Comparison of ENCODE assay signal across 10 cellular contexts in genomic region chr15:35308802-35309201, GRCh38.
A peak's percentile ranks its signal among the peaks of the same experiment; 100 is the strongest.
DNase-seq lines count a peak whose midpoint lies in the region; ATAC-seq and TF ChIP-seq lines count a peak whose summit lies in the region.
"Had no signal": no experiment of that assay in that cellular context is flagged by ENCODE, and none has a peak within 500 bp of the region (broad histone marks: within the 10 kb centered on the region; RNA-seq: fewer than 3 reads in every experiment).

No MANE protein-coding gene starts in this region.

- no peaks in the 10 kb centered on the region for H3K36me3 ChIP-seq in mucosa of descending colon (ENCODE audit: low read depth)

- intact Hi-C loops in mucosa of descending colon (cut with DNase I, micrococcal nuclease): loop anchor here in 1 of 2 donors (10.0 kb wide), 1 partner anchor 76 kb away; no protein-coding TSS in a partner anchor

- DNase-seq in AG08395 (ENCODE audit: low spot score): peak; percentile 72
- DNase-seq in LNCaP clone FGC (ENCODE audit: low read depth): peak; percentile 100
- DNase-seq in epithelial cell of esophagus (ENCODE audit: low read depth): peak; percentile 28
- peak in 1 of 3 donors; percentile 51 for DNase-seq in mucosa of descending colon
- DNase-seq in NCI-H524 (lab: John Stamatoyannopoulos, UW): no peak
- no peak for DNase-seq in NCI-H748 (lab: John Stamatoyannopoulos, UW; ENCODE audit: unreplicated experiment)
- DNase-seq in NCI-H2171 treated with DMSO at 0.1 percent for 48 hours (lab: John Stamatoyannopoulos, UW): no peak
- DNase-seq: activated naive CD4-positive, alpha-beta T cell treated with Interleukin-2 at 50 U/mL for 16 hours; NCI-H2171 had no signal

- ATAC-seq in mucosa of descending colon (peak; percentile 86), HG02759 (IDR thresholded peaks at IDR 0.05; ENCODE audit: unreplicated experiment) (no peak)

- H3K9me3 ChIP-seq in mucosa of descending colon: no peaks in the 10 kb centered on the region

- peaks cover 26% of the 10 kb centered on the region for H3K4me1 ChIP-seq in mucosa of descending colon (ENCODE audit: low read depth)

- no peak for TF ChIP-seq CTCF in LNCaP clone FGC (IDR thresholded peaks at IDR 0.05; ENCODE audit: control insufficient read depth, extremely low read depth, insufficient read depth)
- TF ChIP-seq CTCF in epithelial cell of esophagus (IDR thresholded peaks at IDR 0.05; ENCODE audit: insufficient read depth, low read depth, low read length, missing control alignments): no peak
- no peak for TF ChIP-seq CTCF in mucosa of descending colon (IDR thresholded peaks at IDR 0.05)

- H3K4me3 ChIP-seq in LNCaP clone FGC (ENCODE audit: low read depth, low read length) (no peak overlapping the region), epithelial cell of esophagus (ENCODE audit: low read length) (no peak overlapping the region), mucosa of descending colon (no peak overlapping the region)

Comparison
In these comparisons a context has a peak if more than half of its experiments do, and no peak if none do; other contexts are left out.
1. DNase-seq: peak in AG08395 (single experiment), LNCaP clone FGC (single experiment) and epithelial cell of esophagus (single experiment); none in NCI-H524 (0 of 2), NCI-H748 (single experiment) and NCI-H2171 treated with DMSO at 0.1 percent for 48 hours (single experiment).